ENCODE assay signal across 12 cellular contexts in the genomic region with DNA sequence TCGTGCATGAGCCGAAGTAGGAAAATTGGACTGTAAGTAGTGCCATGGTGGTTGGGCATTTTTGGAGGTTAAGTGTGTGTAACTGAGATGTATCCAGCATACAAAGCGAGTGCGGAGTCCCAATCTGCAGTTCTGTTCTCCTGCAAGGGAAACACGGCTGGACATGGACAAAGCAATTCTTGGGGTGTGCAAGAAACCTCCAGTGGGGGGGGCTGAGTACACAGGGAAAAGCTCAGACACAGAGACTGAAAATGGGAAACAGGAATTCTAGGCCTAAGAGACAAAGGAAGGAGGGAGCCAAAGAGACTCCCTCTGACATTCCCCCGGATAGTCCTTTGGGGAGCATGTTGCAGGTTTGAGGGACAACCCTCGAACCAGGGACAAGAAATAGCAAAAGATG.
DNase-seq lines count a peak whose midpoint lies in the region; ATAC-seq and TF ChIP-seq lines count a peak whose summit lies in the region.
"Had no signal": no experiment of that assay in that cellular context is flagged by ENCODE, and none has a peak within 500 bp of the region (broad histone marks: within the 10 kb centered on the region; RNA-seq: fewer than 3 reads in every experiment).

No MANE protein-coding gene starts in this region.

- peak overlapping the region; percentile 10; the same call in 1 of the 2 replicates for H2AFZ ChIP-seq in GM23338
- H2AFZ ChIP-seq in osteoblast (ENCODE audit: low read length), result peak overlapping the region; percentile 20

- TF ChIP-seq CTCF in GM23338 (conservative IDR thresholded peaks at IDR 0.05; ENCODE audit: low read depth in 2 of 2) (peak in 1 of 2 experiments; percentile 48; a peak in 2 of 4 replicates), RWPE2 (IDR thresholded peaks at IDR 0.05; ENCODE audit: poor library complexity, severe bottlenecking) (peak; percentile 34), osteoblast (IDR thresholded peaks at IDR 0.05; ENCODE audit: extremely low read depth, low read depth, low read length) (peak; percentile 59), CD14-positive monocyte (IDR thresholded peaks at IDR 0.05) (no peak)

- no peak for ATAC-seq in GM23338
- ATAC-seq in RWPE2 (ENCODE audit: low read depth), result 0 out of 3 replicates have a peak, but pooled peaks have one; percentile 25
- no peak for ATAC-seq in GM19455 (IDR thresholded peaks at IDR 0.05; ENCODE audit: unreplicated experiment)
- ATAC-seq in HG03460 (IDR thresholded peaks at IDR 0.05; ENCODE audit: unreplicated experiment), result no peak

- H3K36me3 Mint-ChIP-seq in GM23338 (ENCODE audit: low read depth) (peaks cover 17% of the 10 kb centered on the region; the same call in 2 of the 3 replicates), CD14-positive monocyte (no peaks in the 10 kb centered on the region)

- H4K20me1 ChIP-seq in GM23338 (replicated peaks; ENCODE audit: insufficient read depth), result no peaks in the 10 kb centered on the region
- no peaks in the 10 kb centered on the region for H4K20me1 ChIP-seq in osteoblast (ENCODE audit: insufficient read depth, low read length)

- no peak overlapping the region for H3K27ac Mint-ChIP-seq in GM23338
- H3K27ac Mint-ChIP-seq in CD14-positive monocyte, result no peak overlapping the region

- H3K27me3 Mint-ChIP-seq in GM23338 (ENCODE audit: insufficient read depth, low read depth, poor library complexity) (peaks cover 3% of the 10 kb centered on the region), CD14-positive monocyte (ENCODE audit: low read depth in 3 of 3) (no peaks in the 10 kb centered on the region)

- DNase-seq in GM23338 (ENCODE audit: low spot score), result peak; percentile 15
- DNase-seq in RWPE2 (ENCODE audit: low spot score), result no peak
- peak; percentile 49 for DNase-seq in fibroblast of gingiva (ENCODE audit: low read depth)
- peak; percentile 37 for DNase-seq in osteoblast (ENCODE audit: insufficient read length, low spot score, missing footprints)
- no peak for DNase-seq in CD14-positive monocyte (ENCODE audit: low spot score)
- DNase-seq: activated naive CD4-positive, alpha-beta T cell treated with anti-CD3 and anti-CD28 coated beads, Interleukin-2, amount 50 U/mL, for 16 hours; NCI-H226; sigmoid colon had no signal

- H3K4me1 Mint-ChIP-seq in GM23338 (no peaks in the 10 kb centered on the region), CD14-positive monocyte (no peaks in the 10 kb centered on the region)

- H3K9me3 ChIP-seq in RWPE2 (ENCODE audit: severe bottlenecking), result no peaks in the 10 kb centered on the region
- no peaks in the 10 kb centered on the region for H3K9me3 ChIP-seq in osteoblast (ENCODE audit: low read depth, low read length)
- H3K9me3 ChIP-seq: sigmoid colon, SJCRH30 had no signal

- H3K9me3 Mint-ChIP-seq in GM23338 (peaks cover 11% of the 10 kb centered on the region), CD14-positive monocyte (peaks cover 0 to 3% (median 2%) of the 10 kb centered on the region in 7 donors)

- H3K4me3 Mint-ChIP-seq in GM23338 (no peak overlapping the region), CD14-positive monocyte (no peak overlapping the region)

- H3F3A ChIP-seq in GM23338 (replicated peaks; ENCODE audit: low read depth), result no peaks in the 10 kb centered on the region

- H3K27ac ChIP-seq in GM23338 (ENCODE audit: low read depth) (no peak overlapping the region), RWPE2 (ENCODE audit: poor library complexity, severe bottlenecking) (no peak overlapping the region), osteoblast (ENCODE audit: low read depth, low read length) (no peak overlapping the region)
- H3K27ac ChIP-seq: sigmoid colon, SJCRH30 had no signal

- H3K4me3 ChIP-seq in GM23338, result no peak overlapping the region
- H3K4me3 ChIP-seq in RWPE2 (ENCODE audit: severe bottlenecking), result no peak overlapping the region
- H3K4me3 ChIP-seq in osteoblast (ENCODE audit: insufficient read depth, low read length), result no peak overlapping the region
- H3K4me3 ChIP-seq: lung, sigmoid colon, SJCRH30 had no signal

- H3K4me1 ChIP-seq in GM23338 (ENCODE audit: insufficient read depth) (no peaks in the 10 kb centered on the region), RWPE2 (ENCODE audit: insufficient read depth, poor library complexity, severe bottlenecking) (no peaks in the 10 kb centered on the region), osteoblast (ENCODE audit: insufficient read depth, low read length) (peaks cover 8% of the 10 kb centered on the region)
- H3K4me1 ChIP-seq: sigmoid colon, SJCRH30 had no signal

- H3K79me2 ChIP-seq in GM23338 (replicated peaks; ENCODE audit: insufficient read depth), result no peaks in the 10 kb centered on the region
- H3K79me2 ChIP-seq in osteoblast (ENCODE audit: insufficient read depth, low read length), result no peaks in the 10 kb centered on the region

- intact Hi-C loops in CD14-positive monocyte (cut with micrococcal nuclease), result no loop called here

- H3K4me2 ChIP-seq in GM23338 (no peak overlapping the region), osteoblast (ENCODE audit: insufficient read depth, low read length) (no peak overlapping the region)

- H3K27me3 ChIP-seq in GM23338 (ENCODE audit: insufficient read depth) (no peaks in the 10 kb centered on the region), RWPE2 (ENCODE audit: insufficient read depth, poor library complexity, severe bottlenecking) (no peaks in the 10 kb centered on the region), osteoblast (ENCODE audit: insufficient read depth, low read length) (no peaks in the 10 kb centered on the region)
- H3K27me3 ChIP-seq: sigmoid colon, SJCRH30 had no signal

- H3K9me2 ChIP-seq in GM23338 (ENCODE audit: insufficient read depth), result peaks cover 6% of the 10 kb centered on the region; the same call in 1 of the 2 replicates

- H3K36me3 ChIP-seq in GM23338 (ENCODE audit: insufficient read depth) (no peaks in the 10 kb centered on the region), RWPE2 (ENCODE audit: low read depth) (no peaks in the 10 kb centered on the region), osteoblast (ENCODE audit: insufficient read depth, low read length) (no peaks in the 10 kb centered on the region)
- H3K36me3 ChIP-seq: sigmoid colon, SJCRH30 had no signal

TF ChIP-seq in GM23338, 12 proteins besides CTCF, POLR2A, EP300 and RAD21 (continues in another document):
- no peak for TF ChIP-seq ZNF331 (CRISPR knock-in tag; IDR thresholded peaks at IDR 0.05; ENCODE audit: low read depth)
- TF ChIP-seq EZH2 (IDR thresholded peaks at IDR 0.05; ENCODE audit: low read depth, unreplicated experiment), result no peak
- TF ChIP-seq, protein P1, sequence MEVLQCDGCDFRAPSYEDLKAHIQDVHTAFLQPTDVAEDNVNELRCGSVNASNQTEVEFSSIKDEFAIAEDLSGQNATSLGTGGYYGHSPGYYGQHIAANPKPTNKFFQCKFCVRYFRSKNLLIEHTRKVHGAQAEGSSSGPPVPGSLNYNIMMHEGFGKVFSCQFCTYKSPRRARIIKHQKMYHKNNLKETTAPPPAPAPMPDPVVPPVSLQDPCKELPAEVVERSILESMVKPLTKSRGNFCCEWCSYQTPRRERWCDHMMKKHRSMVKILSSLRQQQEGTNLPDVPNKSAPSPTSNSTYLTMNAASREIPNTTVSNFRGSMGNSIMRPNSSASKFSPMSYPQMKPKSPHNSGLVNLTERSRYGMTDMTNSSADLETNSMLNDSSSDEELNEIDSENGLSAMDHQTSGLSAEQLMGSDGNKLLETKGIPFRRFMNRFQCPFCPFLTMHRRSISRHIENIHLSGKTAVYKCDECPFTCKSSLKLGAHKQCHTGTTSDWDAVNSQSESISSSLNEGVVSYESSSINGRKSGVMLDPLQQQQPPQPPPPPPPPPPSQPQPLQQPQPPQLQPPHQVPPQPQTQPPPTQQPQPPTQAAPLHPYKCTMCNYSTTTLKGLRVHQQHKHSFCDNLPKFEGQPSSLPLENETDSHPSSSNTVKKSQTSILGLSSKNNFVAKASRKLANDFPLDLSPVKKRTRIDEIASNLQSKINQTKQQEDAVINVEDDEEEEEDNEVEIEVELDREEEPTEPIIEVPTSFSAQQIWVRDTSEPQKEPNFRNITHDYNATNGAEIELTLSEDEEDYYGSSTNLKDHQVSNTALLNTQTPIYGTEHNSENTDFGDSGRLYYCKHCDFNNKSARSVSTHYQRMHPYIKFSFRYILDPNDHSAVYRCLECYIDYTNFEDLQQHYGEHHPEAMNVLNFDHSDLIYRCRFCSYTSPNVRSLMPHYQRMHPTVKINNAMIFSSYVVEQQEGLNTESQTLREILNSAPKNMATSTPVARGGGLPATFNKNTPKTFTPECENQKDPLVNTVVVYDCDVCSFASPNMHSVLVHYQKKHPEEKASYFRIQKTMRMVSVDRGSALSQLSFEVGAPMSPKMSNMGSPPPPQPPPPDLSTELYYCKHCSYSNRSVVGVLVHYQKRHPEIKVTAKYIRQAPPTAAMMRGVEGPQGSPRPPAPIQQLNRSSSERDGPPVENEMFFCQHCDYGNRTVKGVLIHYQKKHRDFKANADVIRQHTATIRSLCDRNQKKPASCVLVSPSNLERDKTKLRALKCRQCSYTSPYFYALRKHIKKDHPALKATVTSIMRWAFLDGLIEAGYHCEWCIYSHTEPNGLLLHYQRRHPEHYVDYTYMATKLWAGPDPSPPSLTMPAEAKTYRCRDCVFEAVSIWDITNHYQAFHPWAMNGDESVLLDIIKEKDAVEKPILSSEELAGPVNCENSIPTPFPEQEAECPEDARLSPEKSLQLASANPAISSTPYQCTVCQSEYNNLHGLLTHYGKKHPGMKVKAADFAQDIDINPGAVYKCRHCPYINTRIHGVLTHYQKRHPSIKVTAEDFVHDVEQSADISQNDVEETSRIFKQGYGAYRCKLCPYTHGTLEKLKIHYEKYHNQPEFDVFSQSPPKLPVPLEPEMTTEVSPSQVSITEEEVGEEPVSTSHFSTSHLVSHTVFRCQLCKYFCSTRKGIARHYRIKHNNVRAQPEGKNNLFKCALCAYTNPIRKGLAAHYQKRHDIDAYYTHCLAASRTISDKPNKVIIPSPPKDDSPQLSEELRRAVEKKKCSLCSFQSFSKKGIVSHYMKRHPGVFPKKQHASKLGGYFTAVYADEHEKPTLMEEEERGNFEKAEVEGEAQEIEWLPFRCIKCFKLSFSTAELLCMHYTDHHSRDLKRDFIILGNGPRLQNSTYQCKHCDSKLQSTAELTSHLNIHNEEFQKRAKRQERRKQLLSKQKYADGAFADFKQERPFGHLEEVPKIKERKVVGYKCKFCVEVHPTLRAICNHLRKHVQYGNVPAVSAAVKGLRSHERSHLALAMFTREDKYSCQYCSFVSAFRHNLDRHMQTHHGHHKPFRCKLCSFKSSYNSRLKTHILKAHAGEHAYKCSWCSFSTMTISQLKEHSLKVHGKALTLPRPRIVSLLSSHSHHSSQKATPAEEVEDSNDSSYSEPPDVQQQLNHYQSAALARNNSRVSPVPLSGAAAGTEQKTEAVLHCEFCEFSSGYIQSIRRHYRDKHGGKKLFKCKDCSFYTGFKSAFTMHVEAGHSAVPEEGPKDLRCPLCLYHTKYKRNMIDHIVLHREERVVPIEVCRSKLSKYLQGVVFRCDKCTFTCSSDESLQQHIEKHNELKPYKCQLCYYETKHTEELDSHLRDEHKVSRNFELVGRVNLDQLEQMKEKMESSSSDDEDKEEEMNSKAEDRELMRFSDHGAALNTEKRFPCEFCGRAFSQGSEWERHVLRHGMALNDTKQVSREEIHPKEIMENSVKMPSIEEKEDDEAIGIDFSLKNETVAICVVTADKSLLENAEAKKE (CRISPR knock-in tag; IDR thresholded peaks at IDR 0.05), result no peak
- no peak for TF ChIP-seq CREB1 (CRISPR knock-in tag; IDR thresholded peaks at IDR 0.05; ENCODE audit: low read depth)

Comparison
In these comparisons a context has a peak if more than half of its experiments do, and no peak if none do; other contexts are left out.
1. DNase-seq: peak in GM23338 (single experiment), fibroblast of gingiva (single experiment) and osteoblast (single experiment); none in RWPE2 (single experiment) and CD14-positive monocyte (single experiment).